Comparison of ENCODE assay signal across 1 cellular context in the genomic region with DNA sequence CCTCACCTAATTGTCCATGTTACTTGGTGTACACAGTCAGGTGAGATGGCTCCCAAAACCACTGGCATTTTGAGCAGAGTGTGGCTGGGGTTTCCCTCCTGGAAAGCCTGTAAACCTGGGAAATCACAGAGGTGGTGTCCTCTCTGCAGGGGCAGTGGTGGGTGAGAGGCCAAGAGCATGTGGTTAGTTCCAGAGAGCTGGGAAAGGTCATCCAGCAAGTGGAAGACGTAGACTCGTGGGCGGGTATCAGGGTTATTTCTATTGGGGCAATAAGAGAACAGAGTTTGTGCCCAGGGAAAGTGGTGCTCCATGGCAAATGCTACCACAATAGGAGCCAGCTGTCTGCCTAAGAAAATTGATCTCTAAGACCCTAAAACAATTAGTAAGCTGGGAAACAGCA.
TF ChIP-seq lines count a peak whose summit lies in the region.

No MANE protein-coding gene starts in this region.

TF ChIP-seq in H1, 55 proteins besides CTCF, POLR2A, EP300 and RAD21 (continued from another document):
- no peak for TF ChIP-seq JUND (IDR thresholded peaks at IDR 0.05; ENCODE audit: low read length)
- no peak for TF ChIP-seq RFX5 (IDR thresholded peaks at IDR 0.05; ENCODE audit: borderline replicate concordance, low read depth, low read length)
- no peak for TF ChIP-seq SUZ12 (IDR thresholded peaks at IDR 0.05; ENCODE audit: low read length)
- TF ChIP-seq POLR2AphosphoS5 (IDR thresholded peaks at IDR 0.05; ENCODE audit: low read depth, low read length), result no peak
- no peak for TF ChIP-seq KDM1A (IDR thresholded peaks at IDR 0.05; ENCODE audit: borderline replicate concordance, low read length)
- TF ChIP-seq KDM5A (IDR thresholded peaks at IDR 0.05; ENCODE audit: low read length), result no peak
- no peak for TF ChIP-seq SIN3A (conservative IDR thresholded peaks at IDR 0.05 in 1 of 2, IDR thresholded peaks at IDR 0.05 in 1 of 2; ENCODE audit: low read depth in 1 of 2, low read length in 2 of 2)
